Comparison of ENCODE assay signal across 7 cellular contexts in the genomic region with DNA sequence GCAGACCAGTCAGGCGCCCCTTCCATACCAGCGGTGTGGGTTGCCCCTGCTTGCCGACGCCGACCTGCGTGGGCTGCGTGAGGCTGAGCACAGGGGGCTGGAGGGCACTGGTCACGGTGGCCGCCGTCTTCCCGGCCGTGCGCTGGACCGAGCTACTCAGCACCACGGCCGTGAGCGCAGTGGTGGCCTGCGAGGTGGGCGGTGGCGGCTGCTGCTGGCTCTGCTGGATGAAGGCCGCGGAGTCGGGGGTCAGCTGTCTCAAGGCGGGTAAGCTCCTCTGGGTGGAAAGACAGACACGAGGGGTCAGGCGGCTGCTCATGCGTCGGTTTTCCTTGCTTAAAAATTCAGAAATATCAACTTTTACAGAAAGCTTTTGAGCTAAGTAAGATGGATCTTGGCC.
"Had no signal": no experiment of that assay in that cellular context is flagged by ENCODE, and none has a peak within 500 bp of the region (broad histone marks: within the 10 kb centered on the region; RNA-seq: fewer than 3 reads in every experiment).

No MANE protein-coding gene starts in this region.

- H3K27me3 Mint-ChIP-seq: IgD-negative memory B cell had no signal

- DNase-seq: GM23248, GOT3, H7, HFFc6 had no signal

- H3K9me3 Mint-ChIP-seq: HFFc6, IgD-negative memory B cell had no signal

- H3K27ac ChIP-seq: GM23248, HL-60 had no signal

- H3K9me3 ChIP-seq: HAP-1 had no signal

- H2AFZ ChIP-seq: GM23248 had no signal

- H3K4me3 ChIP-seq: GM23248, HAP-1 had no signal

- H3K4me1 ChIP-seq: HAP-1 had no signal

- H3K27ac Mint-ChIP-seq: HFFc6, IgD-negative memory B cell had no signal

- H3K4me3 Mint-ChIP-seq: HFFc6, IgD-negative memory B cell had no signal
